ENCODE assay signal across 15 cellular contexts in the genomic region with DNA sequence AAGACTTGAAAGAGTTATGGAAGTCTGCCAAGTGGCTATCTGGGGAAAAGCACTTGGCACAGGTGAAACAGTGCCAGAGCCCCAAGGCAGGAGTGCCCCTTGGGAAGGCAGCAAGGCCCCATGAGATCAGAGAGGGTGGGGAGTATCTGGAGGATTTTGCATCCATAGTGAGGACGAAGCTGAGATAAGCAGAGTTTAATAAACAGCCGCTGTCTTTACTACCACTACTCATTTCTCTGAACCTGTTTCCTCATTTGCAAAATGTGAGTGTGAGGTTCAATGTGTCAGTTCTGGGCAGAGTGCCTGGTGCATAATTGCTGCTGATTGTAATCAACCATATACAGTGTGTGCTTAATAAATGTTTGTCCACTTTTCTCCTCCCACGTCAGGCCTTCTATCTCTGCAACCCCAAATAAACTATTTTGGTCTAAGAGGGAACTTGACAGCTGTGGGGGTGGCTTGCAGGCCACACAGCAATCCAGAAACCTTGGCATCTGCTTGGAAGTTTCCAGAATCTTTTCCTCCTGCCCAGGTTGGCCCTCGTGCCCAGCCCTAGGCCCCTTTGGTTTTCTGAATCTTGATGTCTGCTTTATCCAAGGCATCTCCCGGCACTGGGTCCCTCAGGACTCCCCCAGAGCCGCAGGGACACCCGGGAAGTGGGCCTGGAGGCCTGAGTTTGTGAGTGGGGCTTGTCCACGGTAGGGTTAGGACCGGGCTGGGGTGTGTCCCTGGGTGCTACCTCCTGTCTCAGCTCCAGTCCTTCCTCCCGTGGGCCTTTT. TPM values are rescaled to one million over a fixed set of nuclear protein-coding genes. Genes with fewer than 3 reads are reported as not detected.
DNase-seq lines count a peak whose midpoint lies in the region; ATAC-seq, FAIRE-seq and TF ChIP-seq lines count a peak whose summit lies in the region.
"Had no signal": no experiment of that assay in that cellular context is flagged by ENCODE, and none has a peak within 500 bp of the region (broad histone marks: within the 10 kb centered on the region; RNA-seq: fewer than 3 reads in every experiment).

No MANE protein-coding gene starts in this region.

- no peak for TF ChIP-seq POLR2A in heart left ventricle (IDR thresholded peaks at IDR 0.05)

- FAIRE-seq in frontal cortex (lab: Jason Lieb, UNC), result no peak

- DNase-seq in heart left ventricle, result no peak
- DNase-seq in left cardiac atrium, result no peak
- DNase-seq in RWPE1 (ENCODE audit: low spot score), result no peak
- peak; percentile 33 to 47 for DNase-seq in frontal cortex (ENCODE audit: low spot score in 2 of 2)
- no peak for DNase-seq in RPMI8226
- DNase-seq in SW 1271 (lab: John Stamatoyannopoulos, UW), result no peak
- no peak for DNase-seq in GF-D8 (lab: John Stamatoyannopoulos, UW)
- DNase-seq: foreskin fibroblast; MV-4-11; NK-92 treated with Interleukin-12 subunit alpha and Interleukin-12 subunit beta, amount 100 ng/mL, for 24 hours; retina; stimulated activated naive CD4-positive, alpha-beta T cell had no signal

- 68 to 74% (median 70%) methylated on average over 8 to 10 of the region's 10 CpGs for WGBS in heart left ventricle, 4 donors

- ATAC-seq in heart left ventricle, result peak in 3 of 4 donors; percentile 6 to 10 (median 10)
- ATAC-seq in left cardiac atrium, result no peak
- no peak for ATAC-seq in HG03135 (IDR thresholded peaks at IDR 0.05; ENCODE audit: unreplicated experiment)

- H3K27ac ChIP-seq in heart left ventricle (peak overlapping the region in 4 of 12 donors; percentile 23 to 56 (median 38)), RWPE1 (peak overlapping the region; percentile 60)
- H3K27ac ChIP-seq: SK-N-MC had no signal

- no peaks in the 10 kb centered on the region for H3K9me3 ChIP-seq in heart left ventricle

- H3K36me3 ChIP-seq in heart left ventricle, result peaks cover 0 to 21% (median 10%) of the 10 kb centered on the region in 9 donors

- POLR2A ChIA-PET in RWPE1 (lab: Yijun Ruan, JAX; ENCODE audit: low non-redundant PET), result no interaction called here

- no peaks in the 10 kb centered on the region for H3K27me3 ChIP-seq in heart left ventricle
- H3K27me3 ChIP-seq: dorsolateral prefrontal cortex had no signal

- CTCF ChIA-PET in RWPE1 (lab: Yijun Ruan, JAX), result interaction anchor here (0.6 kb wide), 2 partner anchors 39 to 94 kb away, joined by 3 to 4 read pairs; no protein-coding TSS in a partner anchor

- TF ChIP-seq CTCF in heart left ventricle (IDR thresholded peaks at IDR 0.05) (no peak), RWPE1 (conservative IDR thresholded peaks at IDR 0.05; ENCODE audit: low read depth) (no peak)

- intact Hi-C loops in heart left ventricle (cut with DNase I) (no loop called here), left cardiac atrium (cut with DNase I) (no loop called here)

- peaks cover 0 to 70% (median 31%) of the 10 kb centered on the region in 12 donors for H3K4me1 ChIP-seq in heart left ventricle

- H3K4me3 ChIP-seq in heart left ventricle, result no peak overlapping the region
- H3K4me3 ChIP-seq: SK-N-MC had no signal

RNA-seq across cellular contexts. Expression of a gene that starts 4.5 kb away (rescaled TPM):
- 1 to 10 TPM; 3.1 to 8.6 (median 4.7) TPM for total RNA-seq in heart left ventricle
- polyA plus RNA-seq in heart left ventricle, result 1 to 10 TPM; 3.1 to 3.3 TPM
- total RNA-seq in left cardiac atrium, result 1 to 10 TPM; 5.7 to 5.8 TPM
- 17.5 TPM for total RNA-seq in frontal cortex

RNA-seq across cellular contexts. Expression of a gene that starts 13.3 kb away (rescaled TPM):
- total RNA-seq in heart left ventricle (10 to 100 TPM in 6 of 9 donors, 1 to 10 TPM in 3; 4.4 to 17.0 (median 12.7) TPM), left cardiac atrium (10 to 100 TPM; 10.5 to 14.1 TPM), frontal cortex (4.5 TPM)
- polyA plus RNA-seq in heart left ventricle, result 10 to 100 TPM; 12.7 to 19.7 TPM

RNA-seq across cellular contexts. Expression of a gene that starts 18.7 kb away (rescaled TPM):
- 100 to 1,000 TPM; 123 to 236 (median 140) TPM for total RNA-seq in heart left ventricle
- 100 to 1,000 TPM; 186 to 325 TPM for polyA plus RNA-seq in heart left ventricle
- total RNA-seq in left cardiac atrium, result 100 to 1,000 TPM; 159 to 176 TPM
- 24.9 TPM for total RNA-seq in frontal cortex

Comparison
In these comparisons a context has a peak if more than half of its experiments do, and no peak if none do; other contexts are left out.
1. ATAC-seq: peak in heart left ventricle (3 of 4); none in left cardiac atrium (0 of 2) and HG03135 (single experiment).
2. DNase-seq: peak in frontal cortex (2 of 2); none in heart left ventricle (0 of 5), left cardiac atrium (single experiment), RWPE1 (single experiment), RPMI8226 (single experiment), SW 1271 (0 of 2) and GF-D8 (single experiment).